In genomic region chr3:151404316-151404715, GRCh38 we compare ENCODE assay signal across 13 cellular contexts. TPM values are rescaled to one million over a fixed set of nuclear protein-coding genes. Genes with fewer than 3 reads are reported as not detected.
A peak's percentile ranks its signal among the peaks of the same experiment; 100 is the strongest.
DNase-seq lines count a peak whose midpoint lies in the region; ATAC-seq, FAIRE-seq and TF ChIP-seq lines count a peak whose summit lies in the region.
"Had no signal": no experiment of that assay in that cellular context is flagged by ENCODE, and none has a peak within 500 bp of the region (broad histone marks: within the 10 kb centered on the region; RNA-seq: fewer than 3 reads in every experiment).

No MANE protein-coding gene starts in this region.

- CTCF ChIA-PET in PC-3 (lab: Charles Lee) = no interaction called here
- CTCF ChIA-PET in activated CD4-positive, alpha-beta T cell treated with anti-CD3 and anti-CD28 coated beads for 36 hours (lab: Charles Lee) = no interaction called here

- in situ Hi-C loops in HAP-1 (cut with MboI; ENCODE audit: low sequenced_read_pairs) = no loop called here

- TF ChIP-seq CTCF in PC-3 (conservative IDR thresholded peaks at IDR 0.05; ENCODE audit: low read depth, low read length) = no peak
- no peak for TF ChIP-seq CTCF in left lung (IDR thresholded peaks at IDR 0.05)

- no peaks in the 10 kb centered on the region for H3K27me3 Mint-ChIP-seq in activated CD4-positive, alpha-beta T cell treated with anti-CD3 and anti-CD28 coated beads for 36 hours

- peaks cover 5% of the 10 kb centered on the region for H3K4me1 Mint-ChIP-seq in activated CD4-positive, alpha-beta T cell treated with anti-CD3 and anti-CD28 coated beads for 36 hours

- no peak overlapping the region for H3K27ac Mint-ChIP-seq in activated CD4-positive, alpha-beta T cell treated with anti-CD3 and anti-CD28 coated beads for 36 hours

- H3F3A ChIP-seq in PC-3 (ENCODE audit: low read length, unreplicated experiment) = no peaks in the 10 kb centered on the region

- no peaks in the 10 kb centered on the region for H4K20me1 ChIP-seq in PC-3 (ENCODE audit: low read length)

- BruUV-seq in PC-3 (replicated peaks; lab: Mats Ljungman, UMichigan) = no TSS peak

- peak; percentile 87 for ATAC-seq in HG02759 (IDR thresholded peaks at IDR 0.05; ENCODE audit: unreplicated experiment)
- peak; percentile 85 for ATAC-seq in PC-3
- peak; percentile 32 for ATAC-seq in left lung
- no peak for ATAC-seq in GM21381 (IDR thresholded peaks at IDR 0.05; ENCODE audit: unreplicated experiment)
- no peak for ATAC-seq in activated CD4-positive, alpha-beta T cell treated with anti-CD3 and anti-CD28 coated beads for 36 hours

- FAIRE-seq in GM18507 (lab: Jason Lieb, UNC) = peak; percentile 29

- H3K79me2 ChIP-seq in PC-3 (ENCODE audit: low read length) = no peaks in the 10 kb centered on the region

- POLR2A ChIA-PET in PC-3 (lab: Charles Lee; ENCODE audit: unreplicated experiment) = no interaction called here
- POLR2A ChIA-PET in activated CD4-positive, alpha-beta T cell treated with anti-CD3 and anti-CD28 coated beads for 36 hours (lab: Charles Lee) = no interaction called here

- H3K27me3 ChIP-seq in PC-3 (ENCODE audit: low read length) = no peaks in the 10 kb centered on the region
- H3K27me3 ChIP-seq in left lung = no peaks in the 10 kb centered on the region
- H3K27me3 ChIP-seq in HAP-1 (ENCODE audit: low read depth) = no peaks in the 10 kb centered on the region

- H3K4me2 ChIP-seq in PC-3 (ENCODE audit: low read length) = no peak overlapping the region

- H3K4me1 ChIP-seq in PC-3 (ENCODE audit: insufficient read depth, low read length) (peaks cover 18% of the 10 kb centered on the region), left lung (peaks cover 0 to 9% of the 10 kb centered on the region in 2 donors), HAP-1 (no peaks in the 10 kb centered on the region)

- H3K9ac ChIP-seq in PC-3 (ENCODE audit: low read length) = no peak overlapping the region

- intact Hi-C loops in PC-3 (cut with micrococcal nuclease) = no loop called here
- intact Hi-C loops in left lung (cut with DNase I) = no loop called here
- intact Hi-C loops in cardiac septum (cut with DNase I) = no loop called here
- intact Hi-C loops in activated CD4-positive, alpha-beta T cell treated with anti-CD3 and anti-CD28 coated beads for 36 hours (cut with DNase I, micrococcal nuclease) = no loop called here

- H3K27ac ChIP-seq in PC-3 (ENCODE audit: low read length) (no peak overlapping the region), left lung (no peak overlapping the region)

- no peak for DNase-seq in GM18507 (ENCODE audit: extremely low spot score, insufficient read length, low read depth)
- DNase-seq in PC-3 = peak; percentile 23
- DNase-seq in left lung = no peak
- DNase-seq in cardiac septum (ENCODE audit: low spot score) = no peak
- no peak for DNase-seq in HAP-1 (ENCODE audit: low spot score in 2 of 2)
- DNase-seq in activated CD4-positive, alpha-beta T cell treated with anti-CD3 and anti-CD28 coated beads for 36 hours = no peak
- DNase-seq: GDM1; glutamatergic neuron; H7; stimulated activated CD4-positive, alpha-beta T cell treated with anti-CD3 and anti-CD28 coated beads, Interleukin-12 subunit alpha, Interleukin-12 subunit beta, amount 100 ng/mL, for 4 hours; substantia nigra had no signal

- H3K36me3 ChIP-seq in PC-3 (ENCODE audit: low read depth, low read length) (no peaks in the 10 kb centered on the region), left lung (no peaks in the 10 kb centered on the region), HAP-1 (replicated peaks) (no peaks in the 10 kb centered on the region)

- H3K9me3 ChIP-seq in PC-3 (ENCODE audit: low read length) = no peaks in the 10 kb centered on the region
- H3K9me3 ChIP-seq in left lung = no peaks in the 10 kb centered on the region
- H3K9me3 ChIP-seq in HAP-1 = no peaks in the 10 kb centered on the region

- no peaks in the 10 kb centered on the region for H3K9me3 Mint-ChIP-seq in activated CD4-positive, alpha-beta T cell treated with anti-CD3 and anti-CD28 coated beads for 36 hours (ENCODE audit: low read depth)

- no peak overlapping the region for H3K4me3 Mint-ChIP-seq in activated CD4-positive, alpha-beta T cell treated with anti-CD3 and anti-CD28 coated beads for 36 hours

- H2AFZ ChIP-seq in PC-3 (ENCODE audit: low read length) = no peak overlapping the region

- H3K4me3 ChIP-seq in PC-3 (ENCODE audit: low read length) = no peak overlapping the region
- H3K4me3 ChIP-seq in left lung = no peak overlapping the region
- H3K4me3 ChIP-seq in HAP-1 = no peak overlapping the region

- no peaks in the 10 kb centered on the region for H3K36me3 Mint-ChIP-seq in activated CD4-positive, alpha-beta T cell treated with anti-CD3 and anti-CD28 coated beads for 36 hours (ENCODE audit: low read depth)

- H3K9me2 ChIP-seq in PC-3 (replicated peaks; ENCODE audit: low read length) = no peaks in the 10 kb centered on the region

RNA-seq across cellular contexts. Expression of gene P2RY12, which starts 19.8 kb away (rescaled TPM):
- total RNA-seq in PC-3 (2014; rRNA removed) = not detected in 2 replicates
- 1 to 10 TPM; 3.8 to 4.0 TPM for total RNA-seq in left lung
- 0.13 TPM for total RNA-seq in cardiac septum
- not detected for total RNA-seq in activated CD4-positive, alpha-beta T cell treated with anti-CD3 and anti-CD28 coated beads for 36 hours

RNA-seq across cellular contexts. Expression of gene IGSF10, which starts 56.5 kb away (rescaled TPM):
- total RNA-seq in PC-3 (2014; rRNA removed) (0.12 and 0.66 TPM in 2 replicates), left lung (10 to 100 TPM in 1 of 2 donors, 1 to 10 TPM in 1; 7.2 to 24.8 TPM), cardiac septum (0.83 TPM)
- not detected for total RNA-seq in activated CD4-positive, alpha-beta T cell treated with anti-CD3 and anti-CD28 coated beads for 36 hours

Comparison
In these comparisons a context has a peak if more than half of its experiments do, and no peak if none do; other contexts are left out.
1. ATAC-seq: peak in HG02759 (single experiment), PC-3 (single experiment) and left lung (single experiment); none in GM21381 (single experiment) and activated CD4-positive, alpha-beta T cell treated with anti-CD3 and anti-CD28 coated beads for 36 hours (single experiment).